Comparison of ENCODE assay signal across 11 cellular contexts in the genomic region with DNA sequence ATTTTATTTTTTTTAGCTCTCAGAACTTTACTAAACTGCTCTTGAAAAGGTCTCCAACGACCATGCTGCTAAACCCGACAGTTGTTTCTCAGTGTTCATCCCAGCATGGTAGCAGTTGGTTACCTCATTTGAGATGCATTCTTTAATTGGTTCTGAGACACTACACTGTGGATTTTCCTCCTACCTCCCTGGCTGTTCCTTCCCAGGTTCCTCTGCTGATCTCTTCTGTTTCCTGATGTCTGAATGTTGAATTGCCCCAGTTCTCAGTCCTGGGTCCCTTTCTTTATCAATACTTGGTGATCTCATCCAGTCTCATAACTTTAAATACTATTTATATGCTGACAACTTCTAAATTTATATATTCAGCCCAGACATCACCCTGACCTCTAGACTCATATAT.
"Had no signal": no experiment of that assay in that cellular context is flagged by ENCODE, and none has a peak within 500 bp of the region (broad histone marks: within the 10 kb centered on the region; RNA-seq: fewer than 3 reads in every experiment).

No MANE protein-coding gene starts in this region.

- H3K4me3 ChIP-seq: GM23248, GM23338, HAP-1 had no signal

- H3K4me1 ChIP-seq: HAP-1 had no signal

- H3K9me3 ChIP-seq: HAP-1 had no signal

- H3K27ac ChIP-seq: GM23248 had no signal

- DNase-seq: GM23248, GOT3, H7, H9, HCEC 1CT, HFFc6 had no signal

- ATAC-seq: GM23338, HCT116 had no signal

- FAIRE-seq: H1, H54 had no signal

- H3K36me3 ChIP-seq: HAP-1 had no signal

- H3K4me2 ChIP-seq: GM23338 had no signal

- H3K9ac ChIP-seq: GM23248 had no signal

- H2AFZ ChIP-seq: GM23248, GM23338 had no signal
